ENCODE assay signal across 1 cellular context in the genomic region with DNA sequence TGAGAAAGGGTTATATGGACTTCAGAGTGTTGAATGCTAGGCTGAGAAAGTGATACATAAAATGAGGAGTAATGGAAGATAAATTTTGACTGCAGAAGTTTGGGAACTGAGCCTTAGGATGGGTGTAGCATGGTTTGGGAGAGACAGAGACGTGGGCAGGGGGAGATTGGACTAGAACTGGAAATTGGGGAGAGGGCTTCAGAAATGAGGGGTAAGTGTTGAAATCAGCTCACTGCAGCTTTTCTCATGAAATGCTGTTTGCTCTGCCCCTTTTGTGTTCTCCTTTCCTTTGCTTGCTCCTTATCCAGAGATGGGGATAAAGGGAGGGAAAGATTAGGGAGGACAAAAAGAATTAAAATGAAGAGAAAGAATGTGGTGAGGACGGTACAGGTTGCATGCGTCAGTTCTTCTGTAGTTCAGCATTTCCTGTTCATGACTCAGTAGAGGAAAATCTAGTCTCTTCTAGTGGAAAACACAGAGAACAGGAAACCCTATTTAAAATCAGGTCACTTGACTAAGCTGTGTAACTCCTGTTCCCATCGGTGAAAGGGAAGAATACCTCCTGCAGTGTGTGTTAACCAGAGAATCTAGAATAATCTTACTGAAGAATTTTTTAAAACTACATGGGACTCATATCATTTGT.
TF ChIP-seq lines count a peak whose summit lies in the region.

No MANE protein-coding gene starts in this region.

TF ChIP-seq in GM23338, 12 proteins besides CTCF, POLR2A, EP300 and RAD21:
- TF ChIP-seq, protein P1, sequence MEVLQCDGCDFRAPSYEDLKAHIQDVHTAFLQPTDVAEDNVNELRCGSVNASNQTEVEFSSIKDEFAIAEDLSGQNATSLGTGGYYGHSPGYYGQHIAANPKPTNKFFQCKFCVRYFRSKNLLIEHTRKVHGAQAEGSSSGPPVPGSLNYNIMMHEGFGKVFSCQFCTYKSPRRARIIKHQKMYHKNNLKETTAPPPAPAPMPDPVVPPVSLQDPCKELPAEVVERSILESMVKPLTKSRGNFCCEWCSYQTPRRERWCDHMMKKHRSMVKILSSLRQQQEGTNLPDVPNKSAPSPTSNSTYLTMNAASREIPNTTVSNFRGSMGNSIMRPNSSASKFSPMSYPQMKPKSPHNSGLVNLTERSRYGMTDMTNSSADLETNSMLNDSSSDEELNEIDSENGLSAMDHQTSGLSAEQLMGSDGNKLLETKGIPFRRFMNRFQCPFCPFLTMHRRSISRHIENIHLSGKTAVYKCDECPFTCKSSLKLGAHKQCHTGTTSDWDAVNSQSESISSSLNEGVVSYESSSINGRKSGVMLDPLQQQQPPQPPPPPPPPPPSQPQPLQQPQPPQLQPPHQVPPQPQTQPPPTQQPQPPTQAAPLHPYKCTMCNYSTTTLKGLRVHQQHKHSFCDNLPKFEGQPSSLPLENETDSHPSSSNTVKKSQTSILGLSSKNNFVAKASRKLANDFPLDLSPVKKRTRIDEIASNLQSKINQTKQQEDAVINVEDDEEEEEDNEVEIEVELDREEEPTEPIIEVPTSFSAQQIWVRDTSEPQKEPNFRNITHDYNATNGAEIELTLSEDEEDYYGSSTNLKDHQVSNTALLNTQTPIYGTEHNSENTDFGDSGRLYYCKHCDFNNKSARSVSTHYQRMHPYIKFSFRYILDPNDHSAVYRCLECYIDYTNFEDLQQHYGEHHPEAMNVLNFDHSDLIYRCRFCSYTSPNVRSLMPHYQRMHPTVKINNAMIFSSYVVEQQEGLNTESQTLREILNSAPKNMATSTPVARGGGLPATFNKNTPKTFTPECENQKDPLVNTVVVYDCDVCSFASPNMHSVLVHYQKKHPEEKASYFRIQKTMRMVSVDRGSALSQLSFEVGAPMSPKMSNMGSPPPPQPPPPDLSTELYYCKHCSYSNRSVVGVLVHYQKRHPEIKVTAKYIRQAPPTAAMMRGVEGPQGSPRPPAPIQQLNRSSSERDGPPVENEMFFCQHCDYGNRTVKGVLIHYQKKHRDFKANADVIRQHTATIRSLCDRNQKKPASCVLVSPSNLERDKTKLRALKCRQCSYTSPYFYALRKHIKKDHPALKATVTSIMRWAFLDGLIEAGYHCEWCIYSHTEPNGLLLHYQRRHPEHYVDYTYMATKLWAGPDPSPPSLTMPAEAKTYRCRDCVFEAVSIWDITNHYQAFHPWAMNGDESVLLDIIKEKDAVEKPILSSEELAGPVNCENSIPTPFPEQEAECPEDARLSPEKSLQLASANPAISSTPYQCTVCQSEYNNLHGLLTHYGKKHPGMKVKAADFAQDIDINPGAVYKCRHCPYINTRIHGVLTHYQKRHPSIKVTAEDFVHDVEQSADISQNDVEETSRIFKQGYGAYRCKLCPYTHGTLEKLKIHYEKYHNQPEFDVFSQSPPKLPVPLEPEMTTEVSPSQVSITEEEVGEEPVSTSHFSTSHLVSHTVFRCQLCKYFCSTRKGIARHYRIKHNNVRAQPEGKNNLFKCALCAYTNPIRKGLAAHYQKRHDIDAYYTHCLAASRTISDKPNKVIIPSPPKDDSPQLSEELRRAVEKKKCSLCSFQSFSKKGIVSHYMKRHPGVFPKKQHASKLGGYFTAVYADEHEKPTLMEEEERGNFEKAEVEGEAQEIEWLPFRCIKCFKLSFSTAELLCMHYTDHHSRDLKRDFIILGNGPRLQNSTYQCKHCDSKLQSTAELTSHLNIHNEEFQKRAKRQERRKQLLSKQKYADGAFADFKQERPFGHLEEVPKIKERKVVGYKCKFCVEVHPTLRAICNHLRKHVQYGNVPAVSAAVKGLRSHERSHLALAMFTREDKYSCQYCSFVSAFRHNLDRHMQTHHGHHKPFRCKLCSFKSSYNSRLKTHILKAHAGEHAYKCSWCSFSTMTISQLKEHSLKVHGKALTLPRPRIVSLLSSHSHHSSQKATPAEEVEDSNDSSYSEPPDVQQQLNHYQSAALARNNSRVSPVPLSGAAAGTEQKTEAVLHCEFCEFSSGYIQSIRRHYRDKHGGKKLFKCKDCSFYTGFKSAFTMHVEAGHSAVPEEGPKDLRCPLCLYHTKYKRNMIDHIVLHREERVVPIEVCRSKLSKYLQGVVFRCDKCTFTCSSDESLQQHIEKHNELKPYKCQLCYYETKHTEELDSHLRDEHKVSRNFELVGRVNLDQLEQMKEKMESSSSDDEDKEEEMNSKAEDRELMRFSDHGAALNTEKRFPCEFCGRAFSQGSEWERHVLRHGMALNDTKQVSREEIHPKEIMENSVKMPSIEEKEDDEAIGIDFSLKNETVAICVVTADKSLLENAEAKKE (CRISPR knock-in tag; IDR thresholded peaks at IDR 0.05): 0 out of 2 replicates have a peak, but pooled peaks have one; percentile 18
- no peak for TF ChIP-seq ZNF114 (CRISPR knock-in tag; IDR thresholded peaks at IDR 0.05)
- TF ChIP-seq, protein P2, sequence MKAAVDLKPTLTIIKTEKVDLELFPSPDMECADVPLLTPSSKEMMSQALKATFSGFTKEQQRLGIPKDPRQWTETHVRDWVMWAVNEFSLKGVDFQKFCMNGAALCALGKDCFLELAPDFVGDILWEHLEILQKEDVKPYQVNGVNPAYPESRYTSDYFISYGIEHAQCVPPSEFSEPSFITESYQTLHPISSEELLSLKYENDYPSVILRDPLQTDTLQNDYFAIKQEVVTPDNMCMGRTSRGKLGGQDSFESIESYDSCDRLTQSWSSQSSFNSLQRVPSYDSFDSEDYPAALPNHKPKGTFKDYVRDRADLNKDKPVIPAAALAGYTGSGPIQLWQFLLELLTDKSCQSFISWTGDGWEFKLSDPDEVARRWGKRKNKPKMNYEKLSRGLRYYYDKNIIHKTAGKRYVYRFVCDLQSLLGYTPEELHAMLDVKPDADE (IDR thresholded peaks at IDR 0.05): 0 out of 2 replicates have a peak, but pooled peaks have one; percentile 39
- TF ChIP-seq CREB1 (CRISPR knock-in tag; IDR thresholded peaks at IDR 0.05; ENCODE audit: low read depth): peak; percentile 46; the same call in 1 of the 2 replicates
TF ChIP-seq in GM23338: peak in this region for 3.
